Comparison of ENCODE assay signal across 8 cellular contexts in the genomic region with DNA sequence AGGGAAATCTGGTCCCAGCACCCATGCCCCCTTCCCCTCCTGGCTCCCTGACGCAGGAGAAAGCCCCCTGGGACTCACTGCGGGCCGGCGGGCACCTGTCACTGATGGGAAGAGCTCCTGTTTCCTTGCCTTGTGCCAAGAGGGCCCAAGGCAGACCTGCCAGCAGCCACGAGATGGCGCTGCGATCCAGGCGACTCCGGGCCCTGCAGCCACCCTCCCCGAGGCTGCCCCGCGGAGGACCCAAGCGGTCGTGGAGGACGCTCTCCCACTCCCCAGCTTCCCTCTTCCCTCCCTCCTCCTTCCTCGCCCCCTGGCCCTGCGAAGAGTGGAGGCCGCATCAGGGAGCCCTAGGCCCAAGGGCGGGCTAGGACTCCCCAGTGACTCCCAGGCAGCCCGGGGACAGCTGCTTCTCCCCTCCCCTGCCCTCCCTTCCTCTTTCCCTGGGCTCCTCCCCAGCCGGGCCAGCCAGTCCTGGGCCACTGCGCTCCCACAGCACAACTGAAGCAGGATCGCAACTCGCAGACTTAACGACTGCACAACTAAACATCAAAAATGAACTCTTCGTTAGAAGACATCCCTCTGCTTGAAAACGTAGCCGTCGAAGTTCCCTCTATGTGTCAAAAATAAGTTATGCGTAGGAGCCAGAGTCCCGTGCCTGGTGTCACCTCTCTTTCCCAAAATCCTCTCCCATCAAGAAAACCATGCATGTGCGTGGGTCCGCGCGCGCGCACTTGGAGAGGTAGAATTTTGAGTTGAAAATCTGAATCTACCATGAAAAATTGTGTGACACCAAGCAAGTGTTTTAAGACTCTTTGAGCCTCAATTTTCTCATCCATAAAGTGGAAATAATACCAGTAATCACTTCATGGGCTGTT. TPM values are rescaled to one million over a fixed set of nuclear protein-coding genes. Genes with fewer than 3 reads are reported as not detected.
A peak's percentile ranks its signal among the peaks of the same experiment; 100 is the strongest.
DNase-seq lines count a peak whose midpoint lies in the region; ATAC-seq and TF ChIP-seq lines count a peak whose summit lies in the region.

No MANE protein-coding gene starts in this region.

- peak; percentile 73 for DNase-seq in DND-41
- peak; percentile 84 for DNase-seq in Karpas-422
- peak; percentile 91 to 93 for DNase-seq in SJCRH30
- peak; percentile 85 for DNase-seq in activated naive CD4-positive, alpha-beta T cell treated with anti-CD3 and anti-CD28 coated beads, Interleukin-2, amount 10 ng/mL, durations not matched to agents 7 days and 5 days
- DNase-seq in head of caudate nucleus: peak; percentile 50 to 92 (median 80)
- DNase-seq in ovary: peak; percentile 47 to 80 (median 62)

- TF ChIP-seq POLR2A in ovary (IDR thresholded peaks at IDR 0.05): no peak

- no peaks in the 10 kb centered on the region for H3K79me2 ChIP-seq in DND-41 (ENCODE audit: insufficient read depth, low read length)
- no peaks in the 10 kb centered on the region for H3K79me2 ChIP-seq in Karpas-422 (ENCODE audit: low read length)

- no peak for TF ChIP-seq EP300 in ovary (IDR thresholded peaks at IDR 0.05)

- peaks cover 10% of the 10 kb centered on the region for H3K4me1 Mint-ChIP-seq in activated naive CD4-positive, alpha-beta T cell treated with anti-CD3 and anti-CD28 coated beads, Interleukin-2, amount 10 ng/mL, durations not matched to agents 7 days and 5 days

- ATAC-seq in DND-41 (ENCODE audit: insufficient read depth, low read depth) (peak; percentile 97), GM21737 (IDR thresholded peaks at IDR 0.05; ENCODE audit: unreplicated experiment) (peak; percentile 90)

- H3K27ac ChIP-seq in DND-41 (ENCODE audit: low read length) (no peak overlapping the region), Karpas-422 (ENCODE audit: low read length) (no peak overlapping the region), SJCRH30 (peak overlapping the region; percentile 81), ovary (no peak overlapping the region), thymus (ENCODE audit: low read depth) (no peak overlapping the region)

- peak overlapping the region; percentile 57 for H3K4me2 ChIP-seq in DND-41 (ENCODE audit: insufficient read depth, low read length)
- H3K4me2 ChIP-seq in Karpas-422 (ENCODE audit: low read depth, low read length, poor library complexity, severe bottlenecking): peak overlapping the region; percentile 60

- no peaks in the 10 kb centered on the region for H3K9me3 ChIP-seq in DND-41 (ENCODE audit: insufficient read depth, low read length, severe bottlenecking)
- H3K9me3 ChIP-seq in Karpas-422 (ENCODE audit: low read length): no peaks in the 10 kb centered on the region
- no peaks in the 10 kb centered on the region for H3K9me3 ChIP-seq in SJCRH30 (replicated peaks)
- no peaks in the 10 kb centered on the region for H3K9me3 ChIP-seq in ovary
- H3K9me3 ChIP-seq in thymus (ENCODE audit: control insufficient read depth): no peaks in the 10 kb centered on the region

- H2AFZ ChIP-seq in DND-41 (ENCODE audit: low read depth, low read length) (peak overlapping the region; percentile 55; the same call in 1 of the 2 replicates), Karpas-422 (ENCODE audit: low read length) (no peak overlapping the region)

- H3K4me3 ChIP-seq in DND-41 (ENCODE audit: low read depth in 1 of 2, low read length in 2 of 2) (peak overlapping the region in 1 of 2 experiments; percentile 28; a peak in 1 of 4 replicates), Karpas-422 (ENCODE audit: low read length) (peak overlapping the region; percentile 56; the same call in 1 of the 2 replicates), SJCRH30 (peak overlapping the region; percentile 65), ovary (peak overlapping the region; percentile 45), thymus (ENCODE audit: low read length) (peak overlapping the region; percentile 34)

- no peak overlapping the region for H3K9ac ChIP-seq in DND-41 (ENCODE audit: low read depth, low read length)
- H3K9ac ChIP-seq in Karpas-422 (ENCODE audit: low read length): no peak overlapping the region

- intact Hi-C loops in head of caudate nucleus (cut with DNase I): loop anchor here (10.0 kb wide), 2 partner anchors 89 to 119 kb away; no protein-coding TSS in a partner anchor
- intact Hi-C loops in ovary (cut with DNase I): loop anchor here in 1 of 4 donors (10.0 kb wide), 1 partner anchor 119 kb away; no protein-coding TSS in a partner anchor

- CTCF ChIA-PET in activated naive CD4-positive, alpha-beta T cell treated with anti-CD3 and anti-CD28 coated beads, Interleukin-2, amount 10 ng/mL, durations not matched to agents 7 days and 5 days (lab: Charles Lee): interaction anchor here (0.6 to 5.7 kb wide), 54 partner anchors 9 to 329 kb away, joined by 3 to 92 read pairs (median 4); a partner anchor contains a TSS

- H3K36me3 ChIP-seq in DND-41 (ENCODE audit: insufficient read depth, low read length) (no peaks in the 10 kb centered on the region), Karpas-422 (ENCODE audit: insufficient read depth, low read length) (no peaks in the 10 kb centered on the region), SJCRH30 (no peaks in the 10 kb centered on the region), ovary (no peaks in the 10 kb centered on the region), thymus (ENCODE audit: control insufficient read depth, insufficient read depth) (no peaks in the 10 kb centered on the region)

- no peak overlapping the region for H3K27ac Mint-ChIP-seq in activated naive CD4-positive, alpha-beta T cell treated with anti-CD3 and anti-CD28 coated beads, Interleukin-2, amount 10 ng/mL, durations not matched to agents 7 days and 5 days

- TF ChIP-seq CTCF in DND-41 (IDR thresholded peaks at IDR 0.05; ENCODE audit: borderline replicate concordance, extremely low read depth, low read length, poor library complexity, severe bottlenecking) (peak; percentile 83), ovary (IDR thresholded peaks at IDR 0.05) (peak; percentile 42 to 70 (median 61))

- H3K27me3 Mint-ChIP-seq in activated naive CD4-positive, alpha-beta T cell treated with anti-CD3 and anti-CD28 coated beads, Interleukin-2, amount 10 ng/mL, durations not matched to agents 7 days and 5 days: peaks cover 12% of the 10 kb centered on the region

- H3K36me3 Mint-ChIP-seq in activated naive CD4-positive, alpha-beta T cell treated with anti-CD3 and anti-CD28 coated beads, Interleukin-2, amount 10 ng/mL, durations not matched to agents 7 days and 5 days: no peaks in the 10 kb centered on the region

- H3K9me2 ChIP-seq in Karpas-422 (replicated peaks; ENCODE audit: insufficient read depth, low read length): no peaks in the 10 kb centered on the region

- H3K4me1 ChIP-seq in DND-41 (ENCODE audit: insufficient read depth, low read length) (peaks cover 6% of the 10 kb centered on the region; the same call in 1 of the 2 replicates), Karpas-422 (ENCODE audit: low read length) (peaks cover 13% of the 10 kb centered on the region), SJCRH30 (peaks cover 27% of the 10 kb centered on the region), ovary (ENCODE audit: insufficient read depth) (no peaks in the 10 kb centered on the region), thymus (ENCODE audit: control insufficient read depth, insufficient read depth, low read length) (no peaks in the 10 kb centered on the region)

- H3K27me3 ChIP-seq in DND-41 (ENCODE audit: insufficient read depth, low read length, poor library complexity) (no peaks in the 10 kb centered on the region), Karpas-422 (ENCODE audit: low read length) (no peaks in the 10 kb centered on the region), SJCRH30 (no peaks in the 10 kb centered on the region), ovary (no peaks in the 10 kb centered on the region), thymus (ENCODE audit: control insufficient read depth, insufficient read depth) (no peaks in the 10 kb centered on the region)

- H4K20me1 ChIP-seq in DND-41 (ENCODE audit: insufficient read depth, low read length) (no peaks in the 10 kb centered on the region), Karpas-422 (ENCODE audit: insufficient read depth, low read depth, low read length) (peaks cover 5% of the 10 kb centered on the region; the same call in 1 of the 2 replicates)

- H3K9me3 Mint-ChIP-seq in activated naive CD4-positive, alpha-beta T cell treated with anti-CD3 and anti-CD28 coated beads, Interleukin-2, amount 10 ng/mL, durations not matched to agents 7 days and 5 days: no peaks in the 10 kb centered on the region

- peak overlapping the region; percentile 73 for H3K4me3 Mint-ChIP-seq in activated naive CD4-positive, alpha-beta T cell treated with anti-CD3 and anti-CD28 coated beads, Interleukin-2, amount 10 ng/mL, durations not matched to agents 7 days and 5 days

- WGBS in ovary, 3 donors: 12 to 15% (median 13%) methylated on average over 37 of the region's 37 CpGs
- WGBS in thymus: 22% methylated on average over 37 of the region's 37 CpGs

RNA-seq across cellular contexts. Expression of a gene that starts 34.2 kb away (rescaled TPM):
- 4.4 and 7.7 TPM in 2 replicates for total RNA-seq in Karpas-422 (2014; rRNA removed; shearing (Covaris generic); ENCODE audit: low replicate concordance)
- total RNA-seq in SJCRH30 (2014; rRNA removed; shearing (Covaris generic)): 15.6 and 16.5 TPM in 2 replicates
- 1 to 10 TPM in 6 of 7 donors, under 1 TPM in 1; 0.71 to 4.2 (median 2.1) TPM for total RNA-seq in ovary
- polyA plus RNA-seq in ovary: 1 to 10 TPM in 1 of 2 donors, under 1 TPM in 1; 0.90 to 1.1 TPM
- polyA plus RNA-seq in thymus: 27.2 TPM

RNA-seq across cellular contexts. Expression of a gene that starts 56.9 kb away (rescaled TPM):
- 4.1 and 8.0 TPM in 2 replicates for total RNA-seq in Karpas-422 (2014; rRNA removed; shearing (Covaris generic); ENCODE audit: low replicate concordance)
- total RNA-seq in SJCRH30 (2014; rRNA removed; shearing (Covaris generic)): 30.6 and 33.8 TPM in 2 replicates
- 100 to 1,000 TPM in 1 of 7 donors, 10 to 100 TPM in 3, 1 to 10 TPM in 3; 2.9 to 132 (median 19.4) TPM for total RNA-seq in ovary
- polyA plus RNA-seq in ovary (10 to 100 TPM in 1 of 2 donors, 1 to 10 TPM in 1; 5.1 to 29.2 TPM), thymus (34.6 TPM)
